Comparison of ENCODE assay signal across 15 cellular contexts in the genomic region with DNA sequence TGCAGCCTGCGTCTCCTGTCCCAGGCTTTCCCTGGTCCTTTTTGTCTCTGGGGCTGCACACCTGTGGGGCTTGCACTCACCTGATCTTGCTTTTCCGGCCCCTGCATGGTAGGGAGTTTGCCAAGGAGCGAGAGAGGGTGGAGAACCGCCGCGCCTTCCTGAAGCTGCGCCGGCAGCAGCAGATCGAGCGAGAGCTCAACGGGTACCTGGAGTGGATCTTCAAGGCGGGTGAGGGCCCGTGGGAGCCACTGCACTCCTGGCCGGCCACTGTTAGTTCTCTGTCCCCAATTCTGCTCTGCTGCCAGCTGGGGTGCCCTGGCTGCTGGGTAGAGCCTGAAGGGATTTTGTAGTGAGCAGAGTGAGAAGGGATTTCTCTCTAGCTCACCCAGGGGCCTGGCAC.
DNase-seq lines count a peak whose midpoint lies in the region; ATAC-seq and TF ChIP-seq lines count a peak whose summit lies in the region.
"Had no signal": no experiment of that assay in that cellular context is flagged by ENCODE, and none has a peak within 500 bp of the region (broad histone marks: within the 10 kb centered on the region; RNA-seq: fewer than 3 reads in every experiment).

No MANE protein-coding gene starts in this region.

- no peak overlapping the region for H3K27ac ChIP-seq in osteoblast (ENCODE audit: low read depth, low read length)

- no peaks in the 10 kb centered on the region for H3K9me3 ChIP-seq in osteoblast (ENCODE audit: low read depth, low read length)

- TF ChIP-seq CTCF in osteoblast (IDR thresholded peaks at IDR 0.05; ENCODE audit: extremely low read depth, low read depth, low read length), result no peak

- DNase-seq in D341Med (ENCODE audit: low spot score) (peak; percentile 11), H7 (peak; percentile 19), germinal center (ENCODE audit: low spot score) (peak; percentile 0), osteoblast (ENCODE audit: insufficient read length, low spot score, missing footprints) (peak; percentile 35), DMS 273 (lab: John Stamatoyannopoulos, UW; ENCODE audit: unreplicated experiment) (no peak)
- DNase-seq: Calu3; CD4-positive, alpha-beta memory T cell; COR-L47; DMS 273 treated with DMSO at 0.1 percent for 48 hours; DMS53; DMS79 treated with DMSO at 0.1 percent for 48 hours; GF-D8; GOT3 had no signal

- H3K4me1 ChIP-seq in osteoblast (ENCODE audit: insufficient read depth, low read length), result no peaks in the 10 kb centered on the region

- no peaks in the 10 kb centered on the region; the same call in 1 of the 2 replicates for H3K36me3 ChIP-seq in H7 (replicated peaks; ENCODE audit: control insufficient read depth, insufficient read depth, low read length)
- no peaks in the 10 kb centered on the region for H3K36me3 ChIP-seq in osteoblast (ENCODE audit: insufficient read depth, low read length)

- H3K27me3 ChIP-seq in H7 (ENCODE audit: control insufficient read depth, insufficient read depth, low read length) (no peaks in the 10 kb centered on the region), osteoblast (ENCODE audit: insufficient read depth, low read length) (no peaks in the 10 kb centered on the region)

- ATAC-seq in GM19328 (IDR thresholded peaks at IDR 0.05; ENCODE audit: unreplicated experiment), result no peak
- ATAC-seq in HG03565 (IDR thresholded peaks at IDR 0.05; ENCODE audit: unreplicated experiment), result no peak

- no peak overlapping the region for H3K4me3 ChIP-seq in H7 (ENCODE audit: insufficient read depth, low read depth, low read length)
- no peak overlapping the region for H3K4me3 ChIP-seq in osteoblast (ENCODE audit: insufficient read depth, low read length)

- H4K20me1 ChIP-seq in osteoblast (ENCODE audit: insufficient read depth, low read length), result no peaks in the 10 kb centered on the region

- no peaks in the 10 kb centered on the region for H3K79me2 ChIP-seq in osteoblast (ENCODE audit: insufficient read depth, low read length)

- H2AFZ ChIP-seq in osteoblast (ENCODE audit: low read length), result no peak overlapping the region

- H3K4me2 ChIP-seq in osteoblast (ENCODE audit: insufficient read depth, low read length), result no peak overlapping the region
